In genomic region chr4:105637409-105638258, GRCh38 we compare ENCODE assay signal across 7 cellular contexts.
A peak's percentile ranks its signal among the peaks of the same experiment; 100 is the strongest.
DNase-seq lines count a peak whose midpoint lies in the region; ATAC-seq lines count a peak whose summit lies in the region.

No MANE protein-coding gene starts in this region.

- ATAC-seq in GM18907 (IDR thresholded peaks at IDR 0.05; ENCODE audit: unreplicated experiment) (peak; percentile 92), HG02759 (IDR thresholded peaks at IDR 0.05; ENCODE audit: unreplicated experiment) (peak; percentile 87), left lobe of liver (peak; percentile 80)

- DNase-seq in NCI-H1417 (lab: John Stamatoyannopoulos, UW) (peak; percentile 29 to 82 (median 78)), amygdala (lab: John Stamatoyannopoulos, UW) (peak in 53 of 56 donors; percentile 9 to 86 (median 52)), left lobe of liver (ENCODE audit: low spot score) (peak; percentile 71), DMS114 treated with DMSO at 0.1 percent for 48 hours (lab: John Stamatoyannopoulos, UW; ENCODE audit: unreplicated experiment) (no peak), activated gamma-delta T cell treated with Interleukin-2 at 50 U/mL for 16 hours (no peak)

Comparison
In these comparisons a context has a peak if more than half of its experiments do, and no peak if none do; other contexts are left out.
1. DNase-seq: peak in NCI-H1417 (3 of 3), amygdala (53 of 56) and left lobe of liver (single experiment); none in DMS114 treated with DMSO at 0.1 percent for 48 hours (single experiment) and activated gamma-delta T cell treated with Interleukin-2 at 50 U/mL for 16 hours (single experiment).
2. Peak in every context shown above with its lines, with median percentiles within 50 percentile points of each other: ATAC-seq.